In the genomic region with DNA sequence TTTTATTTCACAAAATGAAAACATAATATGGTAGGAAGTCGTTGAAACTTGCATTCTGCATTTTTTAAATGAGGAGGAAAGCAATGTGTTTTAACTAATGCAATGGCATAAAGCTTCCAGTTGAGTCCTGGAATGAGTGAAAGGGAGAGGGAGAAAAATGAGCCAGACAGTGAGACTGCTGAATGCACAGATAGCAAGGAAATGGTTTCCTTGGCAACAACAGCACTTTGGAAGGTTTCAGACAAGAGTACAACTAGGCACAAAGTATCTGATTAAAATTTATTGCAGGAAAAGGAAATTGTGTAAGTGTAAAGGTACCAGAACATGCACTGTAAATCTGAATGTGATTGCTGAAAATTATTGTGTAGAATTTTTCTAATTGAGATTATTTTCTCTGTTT, we compare ENCODE assay signal across 23 cellular contexts.
A peak's percentile ranks its signal among the peaks of the same experiment; 100 is the strongest.
DNase-seq lines count a peak whose midpoint lies in the region; TF ChIP-seq lines count a peak whose summit lies in the region.
"Had no signal": no experiment of that assay in that cellular context is flagged by ENCODE, and none has a peak within 500 bp of the region (broad histone marks: within the 10 kb centered on the region; RNA-seq: fewer than 3 reads in every experiment).

No MANE protein-coding gene starts in this region.

- H3K27me3 Mint-ChIP-seq in glutamatergic neuron (ENCODE audit: unreplicated experiment), result no peaks in the 10 kb centered on the region
- H3K27me3 Mint-ChIP-seq: activated naive CD8-positive, alpha-beta T cell treated with anti-CD3 and anti-CD28 coated beads, Interleukin-2, amount 50 U/mL, for 24 hours; brain; CD4-positive, alpha-beta T cell had no signal

- no peaks in the 10 kb centered on the region for H3K4me1 Mint-ChIP-seq in glutamatergic neuron (ENCODE audit: low read depth, unreplicated experiment)
- H3K4me1 Mint-ChIP-seq: activated naive CD8-positive, alpha-beta T cell treated with anti-CD3 and anti-CD28 coated beads, Interleukin-2, amount 50 U/mL, for 24 hours; memory B cell had no signal

- H3K27ac Mint-ChIP-seq in glutamatergic neuron (ENCODE audit: unreplicated experiment), result no peak overlapping the region
- H3K27ac Mint-ChIP-seq: activated naive CD8-positive, alpha-beta T cell treated with anti-CD3 and anti-CD28 coated beads, Interleukin-2, amount 50 U/mL, for 24 hours; brain; CD4-positive, alpha-beta T cell; memory B cell had no signal

- no peak overlapping the region for H3K4me3 Mint-ChIP-seq in glutamatergic neuron (ENCODE audit: unreplicated experiment)
- H3K4me3 Mint-ChIP-seq: activated naive CD8-positive, alpha-beta T cell treated with anti-CD3 and anti-CD28 coated beads, Interleukin-2, amount 50 U/mL, for 24 hours; activated T-cell treated with anti-CD3 and anti-CD28 coated beads, Interleukin-2, amount 50 U/mL, for 4 hours; CD4-positive, alpha-beta T cell; memory B cell had no signal

- no peak for TF ChIP-seq CTCF in glutamatergic neuron (IDR thresholded peaks at IDR 0.05; ENCODE audit: partially characterized antibody, unreplicated experiment)

- peak; percentile 8 for DNase-seq in NCI-H748 (lab: John Stamatoyannopoulos, UW; ENCODE audit: unreplicated experiment)
- no peak for DNase-seq in NCI-H748 treated with DMSO at 0.1 percent for 48 hours (lab: John Stamatoyannopoulos, UW)
- DNase-seq in astrocyte of the hippocampus (ENCODE audit: low read depth, low spot score), result peak; percentile 14
- peak; percentile 30 for DNase-seq in left kidney (ENCODE audit: low read depth, low spot score)
- DNase-seq in NCI-H82 treated with DMSO at 0.1 percent for 48 hours (lab: John Stamatoyannopoulos, UW; ENCODE audit: unreplicated experiment), result no peak
- DNase-seq in activated T-cell treated with anti-CD3 and anti-CD28 coated beads, Interleukin-2, amount 50 U/mL, for 1 hour, result no peak
- DNase-seq in foreskin melanocyte, result no peak
- no peak for DNase-seq in glutamatergic neuron
- DNase-seq: activated CD4-positive, CD25-positive, alpha-beta regulatory T cell; activated naive CD8-positive, alpha-beta T cell treated with anti-CD3 and anti-CD28 coated beads, Interleukin-2, amount 50 U/mL, for 24 hours; activated T-cell treated with anti-CD3 and anti-CD28 coated beads, Interleukin-2, amount 50 U/mL, for 4 hours; CD4-positive, alpha-beta T cell; cerebellar nuclear complex; dorsolateral prefrontal cortex; gastrocnemius medialis; hippocampal formation; NCI-H1694; NCI-H2171; NCI-H510A; stimulated activated naive CD4-positive, alpha-beta T cell; upper lobe of left lung had no signal

- H3K9me3 Mint-ChIP-seq in glutamatergic neuron (ENCODE audit: unreplicated experiment), result no peaks in the 10 kb centered on the region
- H3K9me3 Mint-ChIP-seq: activated naive CD8-positive, alpha-beta T cell treated with anti-CD3 and anti-CD28 coated beads, Interleukin-2, amount 50 U/mL, for 24 hours; activated T-cell treated with anti-CD3 and anti-CD28 coated beads, Interleukin-2, amount 50 U/mL, for 4 hours; memory B cell had no signal

- H3K36me3 Mint-ChIP-seq in glutamatergic neuron (ENCODE audit: unreplicated experiment), result no peaks in the 10 kb centered on the region
- H3K36me3 Mint-ChIP-seq: brain, memory B cell had no signal

Comparison
In these comparisons a context has a peak if more than half of its experiments do, and no peak if none do; other contexts are left out.
1. DNase-seq: peak in NCI-H748 (single experiment), astrocyte of the hippocampus (single experiment) and left kidney (single experiment); none in NCI-H748 treated with DMSO at 0.1 percent for 48 hours (single experiment), NCI-H82 treated with DMSO at 0.1 percent for 48 hours (single experiment), activated T-cell treated with anti-CD3 and anti-CD28 coated beads, Interleukin-2, amount 50 U/mL, for 1 hour (single experiment), foreskin melanocyte (single experiment) and glutamatergic neuron (single experiment).